Comparison of ENCODE assay signal across 25 cellular contexts in genomic region chr20:52365688-52366087, GRCh38.
DNase-seq lines count a peak whose midpoint lies in the region; ATAC-seq, FAIRE-seq and TF ChIP-seq lines count a peak whose summit lies in the region.
"Had no signal": no experiment of that assay in that cellular context is flagged by ENCODE, and none has a peak within 500 bp of the region (broad histone marks: within the 10 kb centered on the region; RNA-seq: fewer than 3 reads in every experiment).

No MANE protein-coding gene starts in this region.

- TF ChIP-seq CTCF in HepG2 (CRISPR knock-in tag; IDR thresholded peaks at IDR 0.05), result no peak
- TF ChIP-seq CTCF in right lobe of liver (IDR thresholded peaks at IDR 0.05), result no peak
- no peak for TF ChIP-seq CTCF in K562 (IDR thresholded peaks at IDR 0.05 in 2 of 3, conservative IDR thresholded peaks at IDR 0.05 in 1 of 3; ENCODE audit: insufficient read depth in 2 of 3, low read depth in 1 of 3, low read length in 3 of 3)
- no peak for TF ChIP-seq CTCF in nephron (IDR thresholded peaks at IDR 0.05; ENCODE audit: unreplicated experiment in 3 of 3)

- no peaks in the 10 kb centered on the region for H3K36me3 Mint-ChIP-seq in nephron (ENCODE audit: low read depth)
- H3K36me3 Mint-ChIP-seq: CD14-positive monocyte; CD4-positive, alpha-beta memory T cell; CD4-positive, CD25-positive, alpha-beta regulatory T cell had no signal

- peaks cover 6% of the 10 kb centered on the region for H3K4me1 Mint-ChIP-seq in nephron
- H3K4me1 Mint-ChIP-seq: CD14-positive monocyte; CD8-positive, alpha-beta memory T cell had no signal

- H3K4me3 Mint-ChIP-seq in nephron, result no peak overlapping the region
- H3K4me3 Mint-ChIP-seq: CD14-positive monocyte; CD4-positive, alpha-beta memory T cell; CD4-positive, CD25-positive, alpha-beta regulatory T cell; CD8-positive, alpha-beta memory T cell had no signal

- TF ChIP-seq EP300 in HepG2 (IDR thresholded peaks at IDR 0.05; ENCODE audit: low read depth in 2 of 2, low read length in 2 of 2), result no peak
- no peak for TF ChIP-seq EP300 in HepG2 (CRISPR knock-in tag; IDR thresholded peaks at IDR 0.05; ENCODE audit: borderline replicate concordance)
- no peak for TF ChIP-seq EP300 in K562 (IDR thresholded peaks at IDR 0.05; ENCODE audit: low read length)

- H3K27me3 ChIP-seq in HepG2 (ENCODE audit: control insufficient read depth in 1 of 2, insufficient read depth in 2 of 2, low read length in 2 of 2) (no peaks in the 10 kb centered on the region), right lobe of liver (no peaks in the 10 kb centered on the region), K562 (ENCODE audit: control insufficient read depth in 2 of 2, insufficient read depth in 2 of 2, low read length in 2 of 2) (no peaks in the 10 kb centered on the region)
- H3K27me3 ChIP-seq: BE2C, BLaER1 had no signal

- in situ Hi-C loops in HepG2 (cut with HindIII; ENCODE audit: extremely low pct_ligation_motif_present, low pct_unique_long_range_greater_than_20kb), result no loop called here
- in situ Hi-C loops in K562 (cut with MboI), result no loop called here

- H4K20me1 ChIP-seq in HepG2 (ENCODE audit: insufficient read depth, low read length), result no peaks in the 10 kb centered on the region
- no peaks in the 10 kb centered on the region for H4K20me1 ChIP-seq in K562 (replicated peaks; ENCODE audit: control insufficient read depth, insufficient read depth, low read length)
- H4K20me1 ChIP-seq: BLaER1 had no signal

- no TSS peak for BruUV-seq in HepG2 (replicated peaks; lab: Mats Ljungman, UMichigan)
- BruUV-seq in K562 (replicated peaks; lab: Mats Ljungman, UMichigan), result no TSS peak

- H2AFZ ChIP-seq in HepG2 (ENCODE audit: low read length) (no peak overlapping the region), K562 (ENCODE audit: low read depth, low read length) (no peak overlapping the region)

- no peaks in the 10 kb centered on the region for H3K79me2 ChIP-seq in HepG2 (ENCODE audit: insufficient read depth, low read length)
- H3K79me2 ChIP-seq in K562 (ENCODE audit: control insufficient read depth, insufficient read depth, low read length), result no peaks in the 10 kb centered on the region

- TF ChIP-seq RAD21 in HepG2 (CRISPR knock-in tag; IDR thresholded peaks at IDR 0.05) (no peak), K562 (CRISPR knock-in tag; conservative IDR thresholded peaks at IDR 0.05 in 1 of 2, IDR thresholded peaks at IDR 0.05 in 1 of 2) (no peak)

- no peaks in the 10 kb centered on the region for H3K27me3 Mint-ChIP-seq in nephron (ENCODE audit: low read depth)

- TF ChIP-seq POLR2A in HepG2 (IDR thresholded peaks at IDR 0.05; ENCODE audit: insufficient read depth in 1 of 2, low read depth in 2 of 2, low read length in 2 of 2) (no peak), right lobe of liver (IDR thresholded peaks at IDR 0.05) (no peak), K562 (conservative IDR thresholded peaks at IDR 0.05) (no peak)

- H3K9me1 ChIP-seq in K562 (ENCODE audit: control insufficient read depth, insufficient read depth, low read length), result no peaks in the 10 kb centered on the region

- H3K4me2 ChIP-seq in HepG2 (ENCODE audit: low read depth, low read length) (no peak overlapping the region), K562 (ENCODE audit: insufficient read depth, low read length) (no peak overlapping the region)
- H3K4me2 ChIP-seq: A549 had no signal

- H3K4me1 ChIP-seq in HepG2 (ENCODE audit: insufficient read depth, low read length) (no peaks in the 10 kb centered on the region), right lobe of liver (no peaks in the 10 kb centered on the region), K562 (replicated peaks in 1 of 2; ENCODE audit: control insufficient read depth in 2 of 2, insufficient read depth in 2 of 2, low read length in 2 of 2) (no peaks in the 10 kb centered on the region)
- H3K4me1 ChIP-seq: A549 had no signal

- H3K27ac ChIP-seq in HepG2 (ENCODE audit: extremely low read length, insufficient read depth, low read length) (no peak overlapping the region), right lobe of liver (no peak overlapping the region), K562 (ENCODE audit: extremely low read depth, low read depth, low read length) (no peak overlapping the region)
- H3K27ac ChIP-seq: 22Rv1, A549, BLaER1 had no signal

- H3K4me3 ChIP-seq in HepG2 (replicated peaks in 1 of 3; ENCODE audit: insufficient read depth in 1 of 3, low read depth in 2 of 3, low read length in 3 of 3), result no peak overlapping the region
- H3K4me3 ChIP-seq in right lobe of liver, result no peak overlapping the region
- H3K4me3 ChIP-seq in K562, result no peak overlapping the region
- H3K4me3 ChIP-seq: A549, BLaER1 had no signal

- intact Hi-C loops in HepG2 (cut with micrococcal nuclease; ENCODE audit: unreplicated experiment), result no loop called here
- intact Hi-C loops in right lobe of liver (cut with DNase I), result no loop called here
- intact Hi-C loops in K562 (cut with micrococcal nuclease), result no loop called here

- H3K9ac ChIP-seq in HepG2 (ENCODE audit: insufficient read depth, low read depth, low read length) (no peak overlapping the region), K562 (ENCODE audit: insufficient read depth in 1 of 2, low read depth in 2 of 2, low read length in 2 of 2) (no peak overlapping the region)
- H3K9ac ChIP-seq: BLaER1 had no signal

- POLR2A ChIA-PET in HepG2 (lab: Yijun Ruan, JAX) (no interaction called here), K562 (lab: Yijun Ruan, JAX) (no interaction called here)

- FAIRE-seq in HepG2 (lab: Jason Lieb, UNC), result no peak
- no peak for FAIRE-seq in K562 (lab: Jason Lieb, UNC)
- FAIRE-seq: A549, GM12891, GM19239 had no signal

- no peaks in the 10 kb centered on the region for H3K9me3 Mint-ChIP-seq in nephron

- no peaks in the 10 kb centered on the region for H3K36me3 ChIP-seq in HepG2 (replicated peaks in 1 of 2; ENCODE audit: control insufficient read depth in 1 of 2, insufficient read depth in 2 of 2, low read length in 2 of 2)
- H3K36me3 ChIP-seq in right lobe of liver, result no peaks in the 10 kb centered on the region
- H3K36me3 ChIP-seq in K562 (ENCODE audit: control insufficient read depth, insufficient read depth, low read length), result no peaks in the 10 kb centered on the region
- H3K36me3 ChIP-seq: BE2C, BLaER1 had no signal

- no peak for DNase-seq in HepG2 (ENCODE audit: low spot score)
- no peak for DNase-seq in right lobe of liver
- DNase-seq in K562 (ENCODE audit: extremely low read depth in 1 of 4, low spot score in 3 of 4), result no peak
- DNase-seq in ecto neural progenitor cell (ENCODE audit: low spot score), result no peak
- no peak for DNase-seq in medulla oblongata (ENCODE audit: extremely low spot score)
- DNase-seq: BE2C; C1 segment of cervical spinal cord; CD4-positive, alpha-beta memory T cell; CD4-positive, CD25-positive, alpha-beta regulatory T cell; CD8-positive, alpha-beta memory T cell; COR-L47; DMS 273 treated with DMSO at 0.1 percent for 48 hours; DMS153; DMS53; DMS79; DND-41; EL; GDM1 had no signal

- CTCF ChIA-PET in HepG2 (lab: Yijun Ruan, JAX; ENCODE audit: low intra/inter-chr PET ratio, low total read pairs), result no interaction called here
- CTCF ChIA-PET in K562 (lab: Yijun Ruan, JAX; ENCODE audit: low intra/inter-chr PET ratio), result no interaction called here

- no peaks in the 10 kb centered on the region for H3K9me3 ChIP-seq in HepG2 (ENCODE audit: low read length)
- H3K9me3 ChIP-seq in right lobe of liver, result no peaks in the 10 kb centered on the region
- no peaks in the 10 kb centered on the region for H3K9me3 ChIP-seq in K562 (replicated peaks; ENCODE audit: control insufficient read depth, insufficient read depth, low read depth, low read length)
- H3K9me3 ChIP-seq: A549, BE2C, BLaER1 had no signal

- ATAC-seq in HepG2 (no peak), right lobe of liver (no peak), K562 (no peak)
- ATAC-seq: A549 had no signal

- H3K27ac Mint-ChIP-seq in nephron, result peak overlapping the region; percentile 1 to 56 (median 30)
- H3K27ac Mint-ChIP-seq: CD14-positive monocyte; CD4-positive, alpha-beta memory T cell; CD8-positive, alpha-beta memory T cell had no signal

- 50% methylated on average over 7 of the region's 7 CpGs for WGBS in HepG2 (ENCODE audit: low lambda C conversion rate)
- 93% methylated on average over 7 of the region's 7 CpGs for WGBS in right lobe of liver (ENCODE audit: insufficient coverage, low coverage, low lambda C conversion rate, missing lambda C conversion rate)
- 36% methylated on average over 7 of the region's 7 CpGs for WGBS in K562 (ENCODE audit: insufficient coverage, low coverage, missing lambda C conversion rate)

TF ChIP-seq in HepG2, 621 proteins besides CTCF, POLR2A, EP300 and RAD21 (continues in another document):
- no peak for TF ChIP-seq ZNF749 (CRISPR knock-in tag; IDR thresholded peaks at IDR 0.05; ENCODE audit: borderline replicate concordance)

TF ChIP-seq in K562, 482 proteins besides CTCF, POLR2A, EP300 and RAD21 (continues in another document):
- TF ChIP-seq ZNF449 (CRISPR knock-in tag; IDR thresholded peaks at IDR 0.05) (no peak), HMG20B (CRISPR knock-in tag; IDR thresholded peaks at IDR 0.05) (no peak), ZNF140 (CRISPR knock-in tag; IDR thresholded peaks at IDR 0.05) (no peak), ZNF76 (CRISPR knock-in tag; IDR thresholded peaks at IDR 0.05; ENCODE audit: borderline replicate concordance) (no peak)
